ENCODE assay signal across 1 cellular context in genomic region chr7:76549025-76549854, GRCh38.
TF ChIP-seq lines count a peak whose summit lies in the region.
"Not testable (repeated sequence)": the region's sequence is repeated elsewhere in the genome, so short reads cannot be mapped to it uniquely, and the experiment has no call there.

No MANE protein-coding gene starts in this region.

TF ChIP-seq in HepG2, 621 proteins besides CTCF, POLR2A, EP300 and RAD21 (continued from another document and continues in another):
- 0 out of 2 replicates have a peak, but pooled peaks have one; percentile 24 for TF ChIP-seq FUBP1 (CRISPR knock-in tag; IDR thresholded peaks at IDR 0.05; ENCODE audit: borderline replicate concordance)
- TF ChIP-seq YEATS2 (CRISPR knock-in tag; IDR thresholded peaks at IDR 0.05; ENCODE audit: borderline replicate concordance): peak; percentile 73; the same call in 1 of the 2 replicates
- peak; percentile 73 for TF ChIP-seq KMT2B (CRISPR knock-in tag; IDR thresholded peaks at IDR 0.05)
- peak; percentile 59; the same call in 1 of the 2 replicates for TF ChIP-seq MEIS1 (CRISPR knock-in tag; IDR thresholded peaks at IDR 0.05; ENCODE audit: borderline replicate concordance)
- peak; percentile 52; the same call in 1 of the 2 replicates for TF ChIP-seq MIXL1 (CRISPR knock-in tag; IDR thresholded peaks at IDR 0.05)
- peak; percentile 62; the same call in 1 of the 2 replicates for TF ChIP-seq SAFB2 (CRISPR knock-in tag; IDR thresholded peaks at IDR 0.05; ENCODE audit: borderline replicate concordance, low read depth)
- 0 out of 2 replicates have a peak, but pooled peaks have one; percentile 63 for TF ChIP-seq ZNF850 (CRISPR knock-in tag; conservative IDR thresholded peaks at IDR 0.05)
- TF ChIP-seq ZNF432 (CRISPR knock-in tag; IDR thresholded peaks at IDR 0.05; ENCODE audit: borderline replicate concordance): 0 out of 2 replicates have a peak, but pooled peaks have one; percentile 81
- peak; percentile 89 for TF ChIP-seq IRX3 (CRISPR knock-in tag; IDR thresholded peaks at IDR 0.05; ENCODE audit: borderline replicate concordance, low read depth)
- TF ChIP-seq ZFP90 (CRISPR knock-in tag; IDR thresholded peaks at IDR 0.05; ENCODE audit: borderline replicate concordance): peak; percentile 52; the same call in 1 of the 2 replicates
- TF ChIP-seq SRF (IDR thresholded peaks at IDR 0.05; ENCODE audit: low read depth, low read length): 0 out of 2 replicates have a peak, but pooled peaks have one; percentile 3
- 0 out of 2 replicates have a peak, but pooled peaks have one; percentile 55 for TF ChIP-seq ZBTB2 (CRISPR knock-in tag; IDR thresholded peaks at IDR 0.05; ENCODE audit: low read depth)
- TF ChIP-seq MXD3 (CRISPR knock-in tag; IDR thresholded peaks at IDR 0.05): peak; percentile 88
- TF ChIP-seq SRY (CRISPR knock-in tag; IDR thresholded peaks at IDR 0.05): peak; percentile 74; the same call in 1 of the 2 replicates
- TF ChIP-seq CREM (IDR thresholded peaks at IDR 0.05): peak; percentile 30; the same call in 1 of the 2 replicates
- TF ChIP-seq CREM (CRISPR knock-in tag; IDR thresholded peaks at IDR 0.05); SP1 (IDR thresholded peaks at IDR 0.05); CREB1 (CRISPR knock-in tag; IDR thresholded peaks at IDR 0.05); NONO (IDR thresholded peaks at IDR 0.05): not testable (repeated sequence)
- peak; percentile 66; the same call in 1 of the 2 replicates for TF ChIP-seq PATZ1 (CRISPR knock-in tag; IDR thresholded peaks at IDR 0.05)
- peak; percentile 76 for TF ChIP-seq ZNF556 (CRISPR knock-in tag; IDR thresholded peaks at IDR 0.05; ENCODE audit: borderline replicate concordance)
- peak; percentile 72; the same call in 1 of the 2 replicates for TF ChIP-seq ZNF264 (CRISPR knock-in tag; IDR thresholded peaks at IDR 0.05)
- TF ChIP-seq ZNF776 (CRISPR knock-in tag; IDR thresholded peaks at IDR 0.05): peak; percentile 74; the same call in 1 of the 2 replicates
- 0 out of 2 replicates have a peak, but pooled peaks have one; percentile 48 for TF ChIP-seq PAWR (CRISPR knock-in tag; IDR thresholded peaks at IDR 0.05; ENCODE audit: borderline replicate concordance)
- peak; percentile 86; the same call in 1 of the 2 replicates for TF ChIP-seq EEA1 (CRISPR knock-in tag; IDR thresholded peaks at IDR 0.05; ENCODE audit: borderline replicate concordance)
- peak; percentile 27; the same call in 1 of the 2 replicates for TF ChIP-seq KDM1A (CRISPR knock-in tag; IDR thresholded peaks at IDR 0.05)
- 0 out of 2 replicates have a peak, but pooled peaks have one; percentile 21 for TF ChIP-seq ZBTB10 (CRISPR knock-in tag; IDR thresholded peaks at IDR 0.05; ENCODE audit: borderline replicate concordance)
- TF ChIP-seq ZNF724P (CRISPR knock-in tag; IDR thresholded peaks at IDR 0.05; ENCODE audit: borderline replicate concordance): 0 out of 2 replicates have a peak, but pooled peaks have one; percentile 36
- peak; percentile 73 for TF ChIP-seq MAX (IDR thresholded peaks at IDR 0.05)
- TF ChIP-seq ZBTB3 (CRISPR knock-in tag; IDR thresholded peaks at IDR 0.05; ENCODE audit: borderline replicate concordance, low read depth): peak; percentile 55; the same call in 1 of the 2 replicates
- peak; percentile 74 for TF ChIP-seq HDAC1 (CRISPR knock-in tag; IDR thresholded peaks at IDR 0.05)
- TF ChIP-seq ZMAT3 (CRISPR knock-in tag; conservative IDR thresholded peaks at IDR 0.05): peak; percentile 91
- peak; percentile 73; the same call in 1 of the 2 replicates for TF ChIP-seq NCOA1 (CRISPR knock-in tag; IDR thresholded peaks at IDR 0.05)
- TF ChIP-seq ZNF652 (CRISPR knock-in tag; IDR thresholded peaks at IDR 0.05; ENCODE audit: borderline replicate concordance, low read depth): peak; percentile 88
- TF ChIP-seq IKZF4 (CRISPR knock-in tag; IDR thresholded peaks at IDR 0.05; ENCODE audit: borderline replicate concordance, low read depth, not compliant biosample characterization): peak; percentile 57
- peak; percentile 58; the same call in 1 of the 2 replicates for TF ChIP-seq ZSCAN25 (CRISPR knock-in tag; IDR thresholded peaks at IDR 0.05)
- TF ChIP-seq ZNF883 (CRISPR knock-in tag; IDR thresholded peaks at IDR 0.05; ENCODE audit: not compliant biosample characterization): peak; percentile 88
- peak; percentile 55 for TF ChIP-seq ZNF784 (CRISPR knock-in tag; IDR thresholded peaks at IDR 0.05; ENCODE audit: borderline replicate concordance)
- 0 out of 2 replicates have a peak, but pooled peaks have one; percentile 35 for TF ChIP-seq ZNF224 (CRISPR knock-in tag; IDR thresholded peaks at IDR 0.05)
- peak; percentile 97 for TF ChIP-seq GMEB1 (CRISPR knock-in tag; IDR thresholded peaks at IDR 0.05; ENCODE audit: borderline replicate concordance)
- TF ChIP-seq ZNF431 (CRISPR knock-in tag; IDR thresholded peaks at IDR 0.05; ENCODE audit: borderline replicate concordance, low read depth): peak; percentile 86; the same call in 1 of the 2 replicates
- peak; percentile 81 for TF ChIP-seq POLR2G (IDR thresholded peaks at IDR 0.05; ENCODE audit: low read depth, low read length)
- TF ChIP-seq ZNF335 (CRISPR knock-in tag; IDR thresholded peaks at IDR 0.05): peak; percentile 42; the same call in 1 of the 2 replicates
- 0 out of 2 replicates have a peak, but pooled peaks have one; percentile 30 for TF ChIP-seq ZNF414 (CRISPR knock-in tag; IDR thresholded peaks at IDR 0.05)
- TF ChIP-seq ZNF558 (CRISPR knock-in tag; IDR thresholded peaks at IDR 0.05; ENCODE audit: borderline replicate concordance): peak; percentile 88; the same call in 1 of the 2 replicates
- TF ChIP-seq SP1 (CRISPR knock-in tag; IDR thresholded peaks at IDR 0.05): peak; percentile 38; the same call in 1 of the 2 replicates
- peak; percentile 64 for TF ChIP-seq GABPA (IDR thresholded peaks at IDR 0.05; ENCODE audit: low read depth, low read length)
- peak; percentile 90 for TF ChIP-seq GABPA (CRISPR knock-in tag; IDR thresholded peaks at IDR 0.05; ENCODE audit: low read depth)
- TF ChIP-seq CREB1 (IDR thresholded peaks at IDR 0.05): peak; percentile 42
- peak; percentile 16; the same call in 1 of the 2 replicates for TF ChIP-seq KLF9 (CRISPR knock-in tag; IDR thresholded peaks at IDR 0.05; ENCODE audit: low read depth)
- peak; percentile 58; the same call in 1 of the 2 replicates for TF ChIP-seq NONO (CRISPR knock-in tag; conservative IDR thresholded peaks at IDR 0.05)
- 0 out of 2 replicates have a peak, but pooled peaks have one; percentile 43 for TF ChIP-seq ZNF792 (CRISPR knock-in tag; IDR thresholded peaks at IDR 0.05)
- TF ChIP-seq ZNF225 (CRISPR knock-in tag; IDR thresholded peaks at IDR 0.05): peak; percentile 48; the same call in 1 of the 2 replicates
- peak; percentile 93 for TF ChIP-seq SAP130 (CRISPR knock-in tag; IDR thresholded peaks at IDR 0.05; ENCODE audit: low read depth)
- TF ChIP-seq ZNF691 (CRISPR knock-in tag; IDR thresholded peaks at IDR 0.05; ENCODE audit: borderline replicate concordance, low read depth): 0 out of 2 replicates have a peak, but pooled peaks have one; percentile 56
